8 cellular contexts compared by ENCODE assay signal in genomic region chr5:1644810-1645571, GRCh38.
DNase-seq lines count a peak whose midpoint lies in the region; ATAC-seq and TF ChIP-seq lines count a peak whose summit lies in the region.

No MANE protein-coding gene starts in this region.

- peak; percentile 97 for ATAC-seq in sciatic nerve
- no peak for ATAC-seq in HG03565 (IDR thresholded peaks at IDR 0.05; ENCODE audit: unreplicated experiment)

- in situ Hi-C loops in astrocyte of the cerebellum (cut with HindIII; ENCODE audit: low sequenced_read_pairs) = no loop called here

- H3K36me3 Mint-ChIP-seq in HFFc6 (ENCODE audit: low read depth) = no peaks in the 10 kb centered on the region

- TF ChIP-seq CTCF in HFFc6 (IDR thresholded peaks at IDR 0.05) (peak; percentile 89), astrocyte of the cerebellum (IDR thresholded peaks at IDR 0.05; ENCODE audit: low read depth, low read length, missing control alignments) (peak; percentile 78)

- DNase-seq in GM03348 (ENCODE audit: low spot score) (peak; percentile 93), HFFc6 (peak; percentile 72), NCI-H187 (lab: John Stamatoyannopoulos, UW) (peak; percentile 78 to 79), T1000 (lab: John Stamatoyannopoulos, UW) (peak; percentile 28), astrocyte of the cerebellum (ENCODE audit: low read depth) (peak; percentile 62), hypothalamus (lab: John Stamatoyannopoulos, UW) (peak in 48 of 51 donors; percentile 11 to 82 (median 60)), sciatic nerve (ENCODE audit: low spot score) (peak; percentile 91)

- intact Hi-C loops in sciatic nerve (cut with DNase I) = loop anchor here (5.0 kb wide), 2 partner anchors 478 to 663 kb away; no protein-coding TSS in a partner anchor

- H3K27ac Mint-ChIP-seq in HFFc6 = no peak overlapping the region

- no peaks in the 10 kb centered on the region for H3K9me3 Mint-ChIP-seq in HFFc6

- H3K27me3 Mint-ChIP-seq in HFFc6 (ENCODE audit: insufficient read depth) = peaks cover 33% of the 10 kb centered on the region

- peak overlapping the region; percentile 12 for H3K4me3 ChIP-seq in astrocyte of the cerebellum (ENCODE audit: low read depth, low read length)

- peaks cover 10% of the 10 kb centered on the region for H3K4me1 Mint-ChIP-seq in HFFc6 (ENCODE audit: low read depth)

- H3K4me3 Mint-ChIP-seq in HFFc6 = peak overlapping the region; percentile 59; the same call in 1 of the 2 replicates

Comparison
In these comparisons a context has a peak if more than half of its experiments do, and no peak if none do; other contexts are left out.
1. DNase-seq: peak in every context shown above with its lines; median percentile 93 in GM03348; 91 in sciatic nerve; 78 in NCI-H187; 72 in HFFc6; 62 in astrocyte of the cerebellum; 60 in hypothalamus; 28 in T1000.